ENCODE assay signal across 17 cellular contexts in genomic region chr6:16766836-16767745, GRCh38. TPM values are rescaled to one million over a fixed set of nuclear protein-coding genes. Genes with fewer than 3 reads are reported as not detected.
DNase-seq lines count a peak whose midpoint lies in the region; FAIRE-seq and TF ChIP-seq lines count a peak whose summit lies in the region.
"Had no signal": no experiment of that assay in that cellular context is flagged by ENCODE, and none has a peak within 500 bp of the region (broad histone marks: within the 10 kb centered on the region; RNA-seq: fewer than 3 reads in every experiment).

No MANE protein-coding gene starts in this region.

- H3K9me3 ChIP-seq in tibial artery, result no peaks in the 10 kb centered on the region
- H3K9me3 ChIP-seq: heart left ventricle, Peyer's patch had no signal

- H3K9me3 Mint-ChIP-seq in activated naive CD8-positive, alpha-beta T cell (ENCODE audit: low read depth), result no peaks in the 10 kb centered on the region
- no peaks in the 10 kb centered on the region for H3K9me3 Mint-ChIP-seq in activated naive CD8-positive, alpha-beta T cell treated with anti-CD3 and anti-CD28 coated beads for 36 hours
- no peaks in the 10 kb centered on the region for H3K9me3 Mint-ChIP-seq in immature natural killer cell
- H3K9me3 Mint-ChIP-seq: activated naive CD4-positive, alpha-beta T cell treated with anti-CD3 and anti-CD28 coated beads, Interleukin-2, amount 50 U/mL, for 72 hours; GM23338; stimulated activated memory B cell treated with anti-CD40 and anti-IgM and Interleukin-4, amounts not matched to agents 10 μg/mL and 1 μg/mL and 100 μg/mL, for 72 hours had no signal

- H3K36me3 ChIP-seq in tibial artery, result no peaks in the 10 kb centered on the region
- H3K36me3 ChIP-seq: heart left ventricle, Peyer's patch, WERI-Rb-1 had no signal

- no peak for FAIRE-seq in frontal cortex (lab: Jason Lieb, UNC)

- peaks cover 0 to 71% (median 40%) of the 10 kb centered on the region in 4 donors for H3K4me1 ChIP-seq in tibial artery

- intact Hi-C loops in tibial artery (cut with DNase I; ENCODE audit: low total_unique reads), result loop anchor here (10.0 kb wide), 1 partner anchor 222 kb away; no protein-coding TSS in a partner anchor

- no peaks in the 10 kb centered on the region for H3K27me3 Mint-ChIP-seq in activated naive CD8-positive, alpha-beta T cell
- H3K27me3 Mint-ChIP-seq in activated naive CD8-positive, alpha-beta T cell treated with anti-CD3 and anti-CD28 coated beads for 36 hours, result no peaks in the 10 kb centered on the region
- H3K27me3 Mint-ChIP-seq in immature natural killer cell (ENCODE audit: low read depth in 3 of 3), result peaks cover 4 to 10% (median 10%) of the 10 kb centered on the region in 3 donors
- H3K27me3 Mint-ChIP-seq: stimulated activated memory B cell treated with anti-CD40 and anti-IgM and Interleukin-4, amounts not matched to agents 10 μg/mL and 1 μg/mL and 100 μg/mL, for 72 hours had no signal

- no peak for DNase-seq in activated naive CD8-positive, alpha-beta T cell treated with anti-CD3 and anti-CD28 coated beads for 36 hours
- no peak for DNase-seq in immature natural killer cell
- no peak for DNase-seq in tibial artery
- no peak for DNase-seq in frontal cortex (ENCODE audit: low spot score in 2 of 2)
- DNase-seq in NCI-H1436 treated with DMSO at 0.1 percent for 48 hours (lab: John Stamatoyannopoulos, UW), result no peak
- DNase-seq in NCI-H82 treated with DMSO at 0.1 percent for 48 hours (lab: John Stamatoyannopoulos, UW; ENCODE audit: unreplicated experiment), result no peak
- DNase-seq: heart left ventricle, midbrain, NCI-H2029, NCI-H526, Peyer's patch, WERI-Rb-1 had no signal

- H3K4me1 Mint-ChIP-seq in activated naive CD8-positive, alpha-beta T cell (ENCODE audit: low read depth), result peaks cover 83% of the 10 kb centered on the region
- peaks cover 77% of the 10 kb centered on the region for H3K4me1 Mint-ChIP-seq in activated naive CD8-positive, alpha-beta T cell treated with anti-CD3 and anti-CD28 coated beads for 36 hours
- H3K4me1 Mint-ChIP-seq in immature natural killer cell, result peaks cover 80 to 96% of the 10 kb centered on the region in 2 donors

- TF ChIP-seq CTCF in VCaP (conservative IDR thresholded peaks at IDR 0.05) (no peak), tibial artery (IDR thresholded peaks at IDR 0.05) (no peak)

- no peak overlapping the region for H3K4me3 Mint-ChIP-seq in activated naive CD8-positive, alpha-beta T cell
- H3K4me3 Mint-ChIP-seq in activated naive CD8-positive, alpha-beta T cell treated with anti-CD3 and anti-CD28 coated beads for 36 hours, result no peak overlapping the region
- peak overlapping the region in 1 of 5 donors; percentile 4 for H3K4me3 Mint-ChIP-seq in immature natural killer cell
- H3K4me3 Mint-ChIP-seq: GM23338; stimulated activated memory B cell treated with anti-CD40 and anti-IgM and Interleukin-4, amounts not matched to agents 10 μg/mL and 1 μg/mL and 100 μg/mL, for 72 hours had no signal

- H3K27ac ChIP-seq in VCaP (peak overlapping the region; percentile 43), tibial artery (peak overlapping the region; percentile 39 to 45)
- H3K27ac ChIP-seq: WERI-Rb-1 had no signal

- H3K27ac Mint-ChIP-seq in activated naive CD8-positive, alpha-beta T cell, result peak overlapping the region; percentile 23
- no peak overlapping the region for H3K27ac Mint-ChIP-seq in activated naive CD8-positive, alpha-beta T cell treated with anti-CD3 and anti-CD28 coated beads for 36 hours
- H3K27ac Mint-ChIP-seq in immature natural killer cell, result peak overlapping the region; percentile 49 to 86 (median 69)
- H3K27ac Mint-ChIP-seq: GM23338; stimulated activated memory B cell treated with anti-CD40 and anti-IgM and Interleukin-4, amounts not matched to agents 10 μg/mL and 1 μg/mL and 100 μg/mL, for 72 hours had no signal

- H3K4me3 ChIP-seq in tibial artery, result no peak overlapping the region
- H3K4me3 ChIP-seq: GM23338, heart left ventricle, Peyer's patch had no signal

- no peaks in the 10 kb centered on the region for H3K36me3 Mint-ChIP-seq in activated naive CD8-positive, alpha-beta T cell
- H3K36me3 Mint-ChIP-seq in activated naive CD8-positive, alpha-beta T cell treated with anti-CD3 and anti-CD28 coated beads for 36 hours, result peaks cover 2% of the 10 kb centered on the region
- H3K36me3 Mint-ChIP-seq in immature natural killer cell, result no peaks in the 10 kb centered on the region
- H3K36me3 Mint-ChIP-seq: activated naive CD4-positive, alpha-beta T cell treated with anti-CD3 and anti-CD28 coated beads, Interleukin-2, amount 50 U/mL, for 72 hours had no signal

- no peaks in the 10 kb centered on the region for H3K27me3 ChIP-seq in tibial artery
- H3K27me3 ChIP-seq: heart left ventricle, Peyer's patch had no signal

RNA-seq across cellular contexts. Expression of gene ATXN1, which starts 5.8 kb away (rescaled TPM):
- total RNA-seq in activated naive CD8-positive, alpha-beta T cell treated with anti-CD3 and anti-CD28 coated beads for 36 hours, result 10 to 100 TPM; 27.8 to 32.8 TPM
- 10 to 100 TPM in 1 of 3 donors, 1 to 10 TPM in 2; 6.9 to 14.7 (median 8.0) TPM for polyA plus RNA-seq in immature natural killer cell
- total RNA-seq in frontal cortex, result 52.2 TPM
